ENCODE assay signal across 10 cellular contexts in the genomic region with DNA sequence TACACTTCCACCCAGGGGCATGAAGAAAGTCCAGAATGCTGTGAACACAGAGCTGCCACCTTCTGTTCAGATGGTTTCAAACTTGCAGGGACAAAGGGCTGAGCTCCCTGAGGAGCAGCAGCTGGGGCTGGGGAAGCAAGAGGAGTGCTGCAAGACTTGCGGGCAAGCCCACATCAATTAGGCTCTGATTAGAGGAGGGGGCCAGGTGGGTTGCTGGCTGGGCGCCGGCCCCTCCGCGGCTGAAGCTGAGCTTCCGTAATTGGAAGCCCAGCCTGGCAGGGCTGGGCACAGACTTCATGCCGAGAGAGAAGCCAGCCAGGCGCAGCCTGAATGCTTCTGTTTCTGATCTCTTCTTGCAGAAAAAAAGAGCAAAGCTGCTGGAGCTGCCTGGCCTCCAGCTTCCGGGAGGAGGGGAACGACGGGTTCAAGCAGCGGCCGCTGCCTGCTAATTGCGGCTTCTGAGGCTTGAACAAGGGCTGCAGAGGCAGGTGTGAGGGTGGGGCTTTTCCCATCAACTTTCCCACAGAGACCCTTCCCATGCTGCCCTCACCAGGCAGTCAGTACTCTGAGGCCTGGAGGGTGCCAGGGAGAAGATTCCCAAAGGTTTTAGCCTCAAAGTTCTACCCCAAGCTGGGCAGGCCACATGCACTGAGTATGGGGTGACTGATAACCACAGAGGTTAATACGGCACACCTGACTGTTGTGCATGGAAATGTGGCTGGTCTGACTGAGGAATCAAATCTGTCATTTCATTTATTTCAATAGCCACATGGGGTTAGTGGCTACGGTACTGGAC.
DNase-seq lines count a peak whose midpoint lies in the region; ATAC-seq and TF ChIP-seq lines count a peak whose summit lies in the region.
"Had no signal": no experiment of that assay in that cellular context is flagged by ENCODE, and none has a peak within 500 bp of the region (broad histone marks: within the 10 kb centered on the region; RNA-seq: fewer than 3 reads in every experiment).

No MANE protein-coding gene starts in this region.

- peaks cover 30 to 62% of the 10 kb centered on the region in 2 donors for H3K27me3 Mint-ChIP-seq in effector memory CD8-positive, alpha-beta T cell

- H3K36me3 Mint-ChIP-seq in effector memory CD8-positive, alpha-beta T cell (ENCODE audit: insufficient read depth), result peaks cover 3% of the 10 kb centered on the region

- H3K27me3 ChIP-seq in dorsolateral prefrontal cortex, result no peaks in the 10 kb centered on the region

- TF ChIP-seq CTCF in dorsolateral prefrontal cortex (IDR thresholded peaks at IDR 0.05 in 54 of 56, conservative IDR thresholded peaks at IDR 0.05 in 2 of 56; ENCODE audit: low read depth in 1 of 56, partially characterized antibody in 56 of 56), result peak in 20 of 56 donors; percentile 4 to 36 (median 19)

- peak; percentile 59 for ATAC-seq in GM18511 (IDR thresholded peaks at IDR 0.05; ENCODE audit: unreplicated experiment)
- no peak for ATAC-seq in effector memory CD8-positive, alpha-beta T cell (replicated peaks)

- intact Hi-C loops in dorsolateral prefrontal cortex (cut with DNase I), result no loop called here

- DNase-seq in NCI-H524 (lab: John Stamatoyannopoulos, UW) (peak; percentile 77 to 90), dorsolateral prefrontal cortex (peak in 7 of 10 donors; percentile 24 to 71 (median 42)), pons (ENCODE audit: low spot score) (peak; percentile 49), HuH-7.5 (ENCODE audit: low spot score) (no peak), islet precursor cell (no peak), occipital lobe (lab: John Stamatoyannopoulos, UW) (no peak)
- no peak for DNase-seq in effector memory CD8-positive, alpha-beta T cell
- DNase-seq: activated effector memory CD4-positive, alpha-beta T cell treated with Interleukin-2 at 50 U/mL for 16 hours had no signal

- H3K4me1 Mint-ChIP-seq in effector memory CD8-positive, alpha-beta T cell (ENCODE audit: low read depth in 2 of 2), result peaks cover 0 to 5% of the 10 kb centered on the region in 2 donors

- no peaks in the 10 kb centered on the region for H3K9me3 Mint-ChIP-seq in effector memory CD8-positive, alpha-beta T cell

- H3K4me3 ChIP-seq in dorsolateral prefrontal cortex, result peak overlapping the region in 51 of 59 donors; percentile 0 to 59 (median 35)
- H3K4me3 ChIP-seq: lung had no signal

- no peak overlapping the region for H3K4me3 Mint-ChIP-seq in effector memory CD8-positive, alpha-beta T cell

- peak overlapping the region in 34 of 59 donors; percentile 3 to 75 (median 48) for H3K27ac ChIP-seq in dorsolateral prefrontal cortex

- no peak overlapping the region for H3K27ac Mint-ChIP-seq in effector memory CD8-positive, alpha-beta T cell

Comparison
In these comparisons a context has a peak if more than half of its experiments do, and no peak if none do; other contexts are left out.
1. DNase-seq: peak in NCI-H524 (2 of 2), dorsolateral prefrontal cortex (7 of 10) and pons (single experiment); none in HuH-7.5 (single experiment), islet precursor cell (single experiment), effector memory CD8-positive, alpha-beta T cell (0 of 3) and occipital lobe (single experiment).